1 cellular context compared by ENCODE assay signal in genomic region chr19:19371056-19371455, GRCh38.
TF ChIP-seq lines count a peak whose summit lies in the region.

No MANE protein-coding gene starts in this region.

TF ChIP-seq in HepG2, 621 proteins besides CTCF, POLR2A, EP300 and RAD21:
- TF ChIP-seq ZNF670 (CRISPR knock-in tag; IDR thresholded peaks at IDR 0.05; ENCODE audit: borderline replicate concordance): no peak
